30 cellular contexts compared by ENCODE assay signal in genomic region chr1:44208216-44208615, GRCh38.
"Had no signal": no experiment of that assay in that cellular context is flagged by ENCODE, and none has a peak within 500 bp of the region (broad histone marks: within the 10 kb centered on the region; RNA-seq: fewer than 3 reads in every experiment).

No MANE protein-coding gene starts in this region.

- H3K27me3 ChIP-seq: ascending aorta, body of pancreas had no signal

- H3K27ac ChIP-seq: ascending aorta, body of pancreas, RWPE1, SJCRH30 had no signal

- H3K36me3 ChIP-seq: ascending aorta, SJCRH30 had no signal

- DNase-seq: activated CD4-positive, alpha-beta T cell treated with anti-CD3 and anti-CD28 coated beads for 48 hours; activated CD4-positive, alpha-beta T cell treated with anti-CD3 and anti-CD28 coated beads, Interleukin-2, amount 50 U/mL, for 48 hours; activated CD4-positive, CD25-positive, alpha-beta regulatory T cell treated with anti-CD3 and anti-CD28 coated beads, Interleukin-2, amount 50 U/mL, for 72 hours; activated CD8-positive, alpha-beta memory T cell treated with anti-CD3 and anti-CD28 coated beads for 24 hours; activated effector memory CD4-positive, alpha-beta T cell treated with anti-CD3 and anti-CD28 coated beads, Interleukin-2, amount 50 U/mL, for 16 hours; activated naive CD4-positive, alpha-beta T cell treated with Interleukin-2 at 50 U/mL for 16 hours; activated naive CD8-positive, alpha-beta T cell treated with anti-CD3 and anti-CD28 coated beads, Interleukin-2, amount 50 U/mL, for 24 hours; activated T-cell treated with anti-CD3 and anti-CD28 coated beads, Interleukin-2, amount 50 U/mL, for 4 hours; amniotic stem cell; body of pancreas; central memory CD4-positive, alpha-beta T cell; Karpas-422; MM.1S; NCI-H1105 treated with DMSO at 0.1 percent for 48 hours; NCI-H1436 treated with DMSO at 0.1 percent for 48 hours; NCI-H1930; NCI-H2171; NCI-H2227 treated with DMSO at 0.1 percent for 48 hours; NCI-H774; NK-92 treated with Interleukin-12 subunit alpha and Interleukin-12 subunit beta, amount 100 ng/mL, for 24 hours; OCI-M1; Right ventricle myocardium superior; SJCRH30; SW 1271 had no signal

- H3K4me3 ChIP-seq: ascending aorta, body of pancreas, SJCRH30 had no signal

- ATAC-seq: activated naive CD4-positive, alpha-beta T cell treated with anti-CD3 and anti-CD28 coated beads, Interleukin-2, amount 50 U/mL, for 72 hours; activated naive CD8-positive, alpha-beta T cell treated with anti-CD3 and anti-CD28 coated beads, Interleukin-2, amount 50 U/mL, for 24 hours; activated T-cell treated with anti-CD3 and anti-CD28 coated beads, Interleukin-2, amount 50 U/mL, for 4 hours; body of pancreas; Panc1; SK-N-SH treated with all-trans-retinoic acid at 6 μM for 48 hours; WTC11 had no signal

- H3K9me3 ChIP-seq: ascending aorta, body of pancreas, SJCRH30 had no signal
